11 cellular contexts compared by ENCODE assay signal in the genomic region with DNA sequence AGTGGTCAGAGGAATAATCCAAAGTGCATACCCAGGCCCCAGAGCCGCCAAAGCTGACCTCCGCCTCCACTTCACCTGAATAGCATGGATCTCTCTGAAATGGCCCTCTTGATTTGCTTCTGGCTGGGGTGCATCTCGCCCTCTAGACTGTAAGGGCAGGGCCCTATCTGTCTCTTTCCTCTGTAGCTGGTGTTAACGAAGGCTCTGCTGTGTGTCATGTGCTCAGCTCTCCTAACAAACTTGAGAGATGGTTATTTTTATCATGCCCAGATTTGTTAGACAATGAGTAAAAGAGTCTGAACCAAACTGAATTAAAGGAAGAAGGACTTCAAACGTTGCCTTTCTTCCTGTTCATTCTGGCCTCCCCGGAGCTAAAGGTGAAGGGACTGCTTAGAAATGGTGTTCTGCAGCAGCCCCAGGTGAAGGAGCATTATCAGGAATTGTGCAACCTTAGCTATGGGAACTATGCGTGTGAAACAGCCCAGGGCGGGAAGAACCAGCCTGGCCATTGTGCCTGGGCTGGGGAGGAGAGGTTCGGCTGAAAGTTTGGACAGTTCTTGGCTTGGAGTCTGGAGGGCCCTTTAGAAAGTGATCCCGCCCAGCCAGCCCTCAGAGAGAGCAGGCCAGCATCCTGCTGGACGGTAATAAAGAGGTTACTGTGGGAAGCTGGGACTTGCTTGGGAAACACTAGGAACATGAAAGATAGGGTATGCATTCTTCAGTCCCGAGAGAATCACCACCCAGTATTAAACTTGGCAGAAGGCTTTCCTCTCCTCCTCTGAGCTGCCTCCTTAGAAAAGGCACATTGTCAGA.
A peak's percentile ranks its signal among the peaks of the same experiment; 100 is the strongest.
DNase-seq lines count a peak whose midpoint lies in the region; ATAC-seq, FAIRE-seq and TF ChIP-seq lines count a peak whose summit lies in the region.
"Had no signal": no experiment of that assay in that cellular context is flagged by ENCODE, and none has a peak within 500 bp of the region (broad histone marks: within the 10 kb centered on the region; RNA-seq: fewer than 3 reads in every experiment).

No MANE protein-coding gene starts in this region.

- H3K27me3 ChIP-seq in right atrium auricular region (no peaks in the 10 kb centered on the region), HepG2 (ENCODE audit: control insufficient read depth in 1 of 2, insufficient read depth in 2 of 2, low read length in 2 of 2) (no peaks in the 10 kb centered on the region)

- FAIRE-seq in HepG2 (lab: Jason Lieb, UNC): no peak
- no peak for FAIRE-seq in urothelium cell line (lab: Jason Lieb, UNC)
- FAIRE-seq: endothelial cell of umbilical vein had no signal

- peak overlapping the region; percentile 45 for H3K9ac ChIP-seq in HepG2 (ENCODE audit: insufficient read depth, low read depth, low read length)

- ATAC-seq in Right ventricle myocardium inferior: peak; percentile 74
- peak; percentile 40 for ATAC-seq in HepG2
- no peak for ATAC-seq in stimulated activated memory B cell treated with anti-CD40 and anti-IgM and Interleukin-4, amounts not matched to agents 10 μg/mL and 1 μg/mL and 100 μg/mL, for 72 hours

- no peak overlapping the region for H3K27ac Mint-ChIP-seq in stimulated activated memory B cell treated with anti-CD40 and anti-IgM and Interleukin-4, amounts not matched to agents 10 μg/mL and 1 μg/mL and 100 μg/mL, for 72 hours
- H3K27ac Mint-ChIP-seq: naive B cell had no signal

- H3K4me1 ChIP-seq in right atrium auricular region (peaks cover 0 to 16% of the 10 kb centered on the region in 2 donors), HepG2 (ENCODE audit: insufficient read depth, low read length) (peaks cover 59% of the 10 kb centered on the region)

- no peaks in the 10 kb centered on the region for H4K20me1 ChIP-seq in HepG2 (ENCODE audit: insufficient read depth, low read length)

- BruUV-seq in HepG2 (replicated peaks; lab: Mats Ljungman, UMichigan): no TSS peak

- H2AFZ ChIP-seq in HepG2 (ENCODE audit: low read length): no peak overlapping the region

- no peak overlapping the region for H3K4me3 Mint-ChIP-seq in stimulated activated memory B cell treated with anti-CD40 and anti-IgM and Interleukin-4, amounts not matched to agents 10 μg/mL and 1 μg/mL and 100 μg/mL, for 72 hours
- H3K4me3 Mint-ChIP-seq: naive B cell had no signal

- no peak for TF ChIP-seq RAD21 in HepG2 (CRISPR knock-in tag; IDR thresholded peaks at IDR 0.05)

- no peak overlapping the region for H3K27ac ChIP-seq in right atrium auricular region
- H3K27ac ChIP-seq in HepG2 (ENCODE audit: extremely low read length, insufficient read depth, low read length): peak overlapping the region; percentile 51

- H3K4me3 ChIP-seq in right atrium auricular region (no peak overlapping the region), choroid plexus epithelial cell (ENCODE audit: low read depth, low read length) (no peak overlapping the region), HepG2 (replicated peaks in 1 of 3; ENCODE audit: insufficient read depth in 1 of 3, low read depth in 2 of 3, low read length in 3 of 3) (peak overlapping the region; percentile 1 to 63 (median 14); a peak in 5 of 6 replicates)

- in situ Hi-C loops in HepG2 (cut with HindIII; ENCODE audit: extremely low pct_ligation_motif_present, low pct_unique_long_range_greater_than_20kb): no loop called here

- H3K36me3 Mint-ChIP-seq in stimulated activated memory B cell treated with anti-CD40 and anti-IgM and Interleukin-4, amounts not matched to agents 10 μg/mL and 1 μg/mL and 100 μg/mL, for 72 hours: no peaks in the 10 kb centered on the region
- H3K36me3 Mint-ChIP-seq: naive B cell had no signal

- TF ChIP-seq EP300 in HepG2 (IDR thresholded peaks at IDR 0.05; ENCODE audit: low read depth in 2 of 2, low read length in 2 of 2) (no peak), HepG2 (CRISPR knock-in tag; IDR thresholded peaks at IDR 0.05; ENCODE audit: borderline replicate concordance) (no peak)

- H3K9me3 ChIP-seq in right atrium auricular region (no peaks in the 10 kb centered on the region), HepG2 (ENCODE audit: low read length) (no peaks in the 10 kb centered on the region)

- WGBS in HepG2 (ENCODE audit: low lambda C conversion rate): 4% methylated on average over 11 of the region's 12 CpGs

- POLR2A ChIA-PET in HepG2 (lab: Yijun Ruan, JAX): interaction anchor here (0.9 to 2.6 kb wide), 4 partner anchors 36 to 95 kb away, joined by 3 to 9 read pairs (median 8); no protein-coding TSS in a partner anchor

- DNase-seq in Right ventricle myocardium inferior (ENCODE audit: missing footprints) (no peak), right atrium auricular region (ENCODE audit: low spot score) (no peak), choroid plexus epithelial cell (ENCODE audit: low read depth) (peak; percentile 20), HepG2 (ENCODE audit: low spot score) (peak; percentile 35), urothelium cell line (ENCODE audit: low spot score) (peak; percentile 29), NCI-H2171 (lab: John Stamatoyannopoulos, UW) (no peak)
- DNase-seq in activated CD8-positive, alpha-beta memory T cell treated with anti-CD3 and anti-CD28 coated beads, Interleukin-2, amount 50 U/mL, for 48 hours: no peak
- DNase-seq: naive B cell, NCI-H2227 treated with DMSO at 0.1 percent for 48 hours had no signal

- CTCF ChIA-PET in HepG2 (lab: Yijun Ruan, JAX; ENCODE audit: low intra/inter-chr PET ratio, low total read pairs): no interaction called here

- no peaks in the 10 kb centered on the region for H3K27me3 Mint-ChIP-seq in stimulated activated memory B cell treated with anti-CD40 and anti-IgM and Interleukin-4, amounts not matched to agents 10 μg/mL and 1 μg/mL and 100 μg/mL, for 72 hours
- H3K27me3 Mint-ChIP-seq: naive B cell had no signal

- TF ChIP-seq CTCF in right atrium auricular region (IDR thresholded peaks at IDR 0.05) (no peak), choroid plexus epithelial cell (conservative IDR thresholded peaks at IDR 0.05; ENCODE audit: low read depth, low read length) (no peak), HepG2 (CRISPR knock-in tag; IDR thresholded peaks at IDR 0.05) (no peak)

- no peaks in the 10 kb centered on the region for H3K4me1 Mint-ChIP-seq in stimulated activated memory B cell treated with anti-CD40 and anti-IgM and Interleukin-4, amounts not matched to agents 10 μg/mL and 1 μg/mL and 100 μg/mL, for 72 hours
- H3K4me1 Mint-ChIP-seq: naive B cell had no signal

- TF ChIP-seq POLR2A in HepG2 (IDR thresholded peaks at IDR 0.05; ENCODE audit: insufficient read depth in 1 of 2, low read depth in 2 of 2, low read length in 2 of 2): no peak

- intact Hi-C loops in Right ventricle myocardium inferior (cut with DNase I) (no loop called here), HepG2 (cut with micrococcal nuclease; ENCODE audit: unreplicated experiment) (no loop called here)

- no peaks in the 10 kb centered on the region for H3K79me2 ChIP-seq in HepG2 (ENCODE audit: insufficient read depth, low read length)

- H3K36me3 ChIP-seq in right atrium auricular region (no peaks in the 10 kb centered on the region), HepG2 (replicated peaks in 1 of 2; ENCODE audit: control insufficient read depth in 1 of 2, insufficient read depth in 2 of 2, low read length in 2 of 2) (no peaks in the 10 kb centered on the region)

- no peaks in the 10 kb centered on the region for H3K9me3 Mint-ChIP-seq in stimulated activated memory B cell treated with anti-CD40 and anti-IgM and Interleukin-4, amounts not matched to agents 10 μg/mL and 1 μg/mL and 100 μg/mL, for 72 hours

- H3K4me2 ChIP-seq in HepG2 (ENCODE audit: low read depth, low read length): peak overlapping the region; percentile 82

TF ChIP-seq in HepG2, 621 proteins besides CTCF, POLR2A, EP300 and RAD21 (continues in another document):
- TF ChIP-seq KDM5B (CRISPR knock-in tag; IDR thresholded peaks at IDR 0.05; ENCODE audit: borderline replicate concordance) (no peak), ZNF780A (CRISPR knock-in tag; IDR thresholded peaks at IDR 0.05) (no peak), ZNF75D (CRISPR knock-in tag; IDR thresholded peaks at IDR 0.05; ENCODE audit: borderline replicate concordance) (no peak), SPEN (CRISPR knock-in tag; IDR thresholded peaks at IDR 0.05; ENCODE audit: low read depth) (no peak), ETS1 (CRISPR knock-in tag; IDR thresholded peaks at IDR 0.05) (no peak)
- TF ChIP-seq, protein P1, sequence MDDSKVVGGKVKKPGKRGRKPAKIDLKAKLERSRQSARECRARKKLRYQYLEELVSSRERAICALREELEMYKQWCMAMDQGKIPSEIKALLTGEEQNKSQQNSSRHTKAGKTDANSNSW (CRISPR knock-in tag; IDR thresholded peaks at IDR 0.05; ENCODE audit: borderline replicate concordance): no peak

Comparison
In these comparisons a context has a peak if more than half of its experiments do, and no peak if none do; other contexts are left out.
1. DNase-seq: peak in choroid plexus epithelial cell (single experiment), HepG2 (single experiment) and urothelium cell line (single experiment); none in Right ventricle myocardium inferior (single experiment), right atrium auricular region (single experiment), NCI-H2171 (single experiment) and activated CD8-positive, alpha-beta memory T cell treated with anti-CD3 and anti-CD28 coated beads, Interleukin-2, amount 50 U/mL, for 48 hours (single experiment).
2. H3K4me3 ChIP-seq: peak in HepG2 (3 of 3); none in right atrium auricular region (0 of 2) and choroid plexus epithelial cell (single experiment).